8 cellular contexts compared by ENCODE assay signal in the genomic region with DNA sequence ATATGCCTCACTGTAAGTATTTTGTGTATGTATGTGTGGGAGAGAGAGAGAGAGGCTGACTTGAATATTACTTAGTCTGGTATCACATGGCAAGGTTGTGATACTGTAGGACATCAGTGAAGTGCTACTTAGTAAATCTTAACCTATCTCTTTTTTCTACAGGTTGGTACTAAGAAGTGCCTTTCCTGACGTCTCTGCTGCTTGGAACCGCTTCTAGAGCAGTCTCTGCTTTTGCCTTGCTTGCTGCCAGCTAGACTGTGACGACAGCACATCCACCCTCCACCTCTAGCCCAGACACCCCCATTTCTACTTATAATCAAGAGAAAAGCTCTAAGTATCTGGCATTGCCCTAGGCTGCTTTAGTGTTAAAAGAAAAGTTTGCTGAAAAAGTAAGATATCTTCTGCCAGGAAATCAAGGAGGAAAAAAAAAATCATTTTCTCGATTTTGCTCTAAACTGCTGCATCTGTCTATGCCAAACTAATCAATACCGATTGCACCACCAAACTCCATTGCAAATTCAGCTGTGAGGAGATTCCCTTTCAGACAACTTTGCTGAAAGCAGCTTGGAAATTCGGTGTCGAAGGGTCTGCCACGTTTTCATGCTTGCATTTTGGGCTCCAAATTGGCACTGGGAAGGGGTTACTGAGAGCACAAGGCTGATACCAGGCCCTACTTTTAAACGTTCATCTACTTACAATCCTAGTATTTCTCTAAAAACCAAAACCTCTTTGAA. TPM values are rescaled to one million over a fixed set of nuclear protein-coding genes. Genes with fewer than 3 reads are reported as not detected.
A peak's percentile ranks its signal among the peaks of the same experiment; 100 is the strongest.
DNase-seq lines count a peak whose midpoint lies in the region; ATAC-seq and TF ChIP-seq lines count a peak whose summit lies in the region.

No MANE protein-coding gene starts in this region.

- H3K36me3 Mint-ChIP-seq in activated naive CD4-positive, alpha-beta T cell treated with anti-CD3 and anti-CD28 coated beads, Interleukin-2, amount 50 U/mL, for 72 hours: peaks cover 11 to 21% of the 10 kb centered on the region in 2 donors

- no peaks in the 10 kb centered on the region for H3K36me3 ChIP-seq in iPS-18a (ENCODE audit: control insufficient read depth, low read depth, low read length)
- H3K36me3 ChIP-seq in thymus (ENCODE audit: control insufficient read depth, insufficient read depth): peaks cover 19% of the 10 kb centered on the region

- H3K4me1 ChIP-seq in iPS-18a (ENCODE audit: control insufficient read depth, low read depth, low read length): peaks cover 39% of the 10 kb centered on the region
- H3K4me1 ChIP-seq in thymus (ENCODE audit: control insufficient read depth, insufficient read depth, low read length): peaks cover 10% of the 10 kb centered on the region

- peak overlapping the region; percentile 54 for H3K4me3 ChIP-seq in AG10803 (ENCODE audit: low read length)
- H3K4me3 ChIP-seq in iPS-18a (ENCODE audit: low read length): peak overlapping the region; percentile 28
- no peak overlapping the region for H3K4me3 ChIP-seq in thymus (ENCODE audit: low read length)

- no peak for DNase-seq in AG10803 (ENCODE audit: low read depth)
- DNase-seq in activated naive CD4-positive, alpha-beta T cell treated with anti-CD3 and anti-CD28 coated beads, Interleukin-2, amount 50 U/mL, for 72 hours (ENCODE audit: low spot score in 2 of 2): no peak
- DNase-seq in AG08395 (ENCODE audit: low spot score): no peak
- DNase-seq in islet precursor cell: no peak
- no peak for DNase-seq in activated CD8-positive, alpha-beta memory T cell treated with anti-CD3 and anti-CD28 coated beads, Interleukin-2, amount 50 U/mL, for 4 hours

- TF ChIP-seq CTCF in AG10803 (conservative IDR thresholded peaks at IDR 0.05; ENCODE audit: low read length): no peak

- H3K27ac ChIP-seq in iPS-18a (ENCODE audit: low read length): no peak overlapping the region
- peak overlapping the region; percentile 36 for H3K27ac ChIP-seq in thymus (ENCODE audit: low read depth)

- H3K27me3 ChIP-seq in iPS-18a (ENCODE audit: control insufficient read depth, insufficient read depth, low read length) (no peaks in the 10 kb centered on the region), thymus (ENCODE audit: control insufficient read depth, insufficient read depth) (no peaks in the 10 kb centered on the region)

- peak overlapping the region; percentile 86 to 90 for H3K27ac Mint-ChIP-seq in activated naive CD4-positive, alpha-beta T cell treated with anti-CD3 and anti-CD28 coated beads, Interleukin-2, amount 50 U/mL, for 72 hours

- peak; percentile 16 for ATAC-seq in HG02588 (IDR thresholded peaks at IDR 0.05; ENCODE audit: unreplicated experiment)
- peak in 1 of 2 donors; percentile 37 for ATAC-seq in activated naive CD4-positive, alpha-beta T cell treated with anti-CD3 and anti-CD28 coated beads, Interleukin-2, amount 50 U/mL, for 72 hours

- H3K9ac ChIP-seq in iPS-18a (ENCODE audit: low read length): no peak overlapping the region

- WGBS in thymus: 78% methylated on average over 9 of the region's 9 CpGs

- H3K9me3 ChIP-seq in iPS-18a (ENCODE audit: control insufficient read depth, low read depth, low read length) (no peaks in the 10 kb centered on the region), thymus (ENCODE audit: control insufficient read depth) (no peaks in the 10 kb centered on the region)

- H3K9me3 Mint-ChIP-seq in activated naive CD4-positive, alpha-beta T cell treated with anti-CD3 and anti-CD28 coated beads, Interleukin-2, amount 50 U/mL, for 72 hours: no peaks in the 10 kb centered on the region

RNA-seq across cellular contexts. Expression of gene MBNL1, which starts 30.7 kb away (rescaled TPM):
- total RNA-seq in activated naive CD4-positive, alpha-beta T cell treated with anti-CD3 and anti-CD28 coated beads, Interleukin-2, amount 50 U/mL, for 72 hours: 100 to 1,000 TPM; 406 to 425 TPM
- 89.0 TPM for polyA plus RNA-seq in thymus
